1 cellular context compared by ENCODE assay signal in the genomic region with DNA sequence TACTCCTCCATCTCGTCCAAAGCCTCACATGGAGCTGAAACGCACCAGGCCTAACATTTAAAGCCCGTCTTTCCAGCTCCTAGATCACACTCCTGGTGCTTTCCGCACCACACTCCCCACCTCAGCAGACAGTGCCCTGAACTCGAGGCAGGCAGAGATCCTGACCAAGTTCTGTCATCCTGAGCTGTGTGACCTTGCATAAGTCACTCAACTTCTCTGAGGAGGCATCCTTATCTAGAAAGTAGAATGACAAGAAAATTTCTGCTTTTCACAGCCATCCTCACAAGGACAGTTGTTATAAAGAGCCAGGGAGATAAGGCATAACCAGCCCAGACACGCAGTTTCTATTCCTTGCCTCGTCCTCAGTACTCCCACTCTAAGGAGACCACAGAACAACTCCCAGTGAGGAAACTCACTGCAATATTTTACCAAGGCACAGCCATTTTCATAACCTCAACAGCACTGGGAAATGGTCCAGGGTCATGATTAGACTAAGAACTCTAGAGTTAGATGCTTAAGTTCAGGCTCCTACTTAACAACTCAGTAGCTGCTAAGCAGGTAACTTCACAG.
TF ChIP-seq lines count a peak whose summit lies in the region.

No MANE protein-coding gene starts in this region.

TF ChIP-seq in K562, 482 proteins besides CTCF, POLR2A, EP300 and RAD21 (continued from another document):
- TF ChIP-seq ZNF318 (IDR thresholded peaks at IDR 0.05; ENCODE audit: borderline replicate concordance in 1 of 2, low read depth in 1 of 2) (no peak), HNRNPK (IDR thresholded peaks at IDR 0.05; ENCODE audit: low read depth, low read length, poor library complexity, severe bottlenecking) (no peak), MEF2D (tag; conservative IDR thresholded peaks at IDR 0.05; ENCODE audit: low read depth) (peak; percentile 89), CBX2 (IDR thresholded peaks at IDR 0.05; ENCODE audit: insufficient read depth, low read length, poor library complexity, severe bottlenecking) (no peak), MAFK (IDR thresholded peaks at IDR 0.05; ENCODE audit: low read length) (no peak), MNT (conservative IDR thresholded peaks at IDR 0.05) (0 out of 4 replicates have a peak, but pooled peaks of 1 of the 2 experiments have one; percentile 21), SAFB2 (IDR thresholded peaks at IDR 0.05; ENCODE audit: borderline replicate concordance, low read depth, low read length, severe bottlenecking) (no peak), ATF1 (CRISPR knock-in tag; IDR thresholded peaks at IDR 0.05) (no peak), ATF1 (tag; IDR thresholded peaks at IDR 0.05) (peak; percentile 56), NFXL1 (CRISPR knock-in tag; IDR thresholded peaks at IDR 0.05) (no peak), RBM39 (optimal IDR thresholded peaks at IDR 0.05; ENCODE audit: low read depth, low read length) (no peak), ELF1 (tag; IDR thresholded peaks at IDR 0.05) (no peak), ZNF609 (CRISPR knock-in tag; IDR thresholded peaks at IDR 0.05; ENCODE audit: borderline replicate concordance) (no peak), TEAD4 (IDR thresholded peaks at IDR 0.05; ENCODE audit: low read length) (0 out of 2 replicates have a peak, but pooled peaks have one; percentile 5), TEAD4 (CRISPR knock-in tag; IDR thresholded peaks at IDR 0.05; ENCODE audit: borderline replicate concordance) (no peak), DNMT1 (IDR thresholded peaks at IDR 0.05) (no peak), PKNOX1 (IDR thresholded peaks at IDR 0.05) (peak; percentile 35; the same call in 1 of the 2 replicates), ZNF311 (CRISPR knock-in tag; IDR thresholded peaks at IDR 0.05) (no peak), SREBF2 (CRISPR knock-in tag; IDR thresholded peaks at IDR 0.05) (no peak), CTBP1 (IDR thresholded peaks at IDR 0.05; ENCODE audit: borderline replicate concordance) (peak; percentile 25; the same call in 1 of the 2 replicates), THRAP3 (IDR thresholded peaks at IDR 0.05; ENCODE audit: borderline replicate concordance) (no peak), GATA2 (CRISPR knock-in tag; IDR thresholded peaks at IDR 0.05) (peak; percentile 60), POLR3A (IDR thresholded peaks at IDR 0.05; ENCODE audit: borderline replicate concordance, extremely low read depth, insufficient read depth, insufficient read length) (no peak), ZNF217 (CRISPR knock-in tag; IDR thresholded peaks at IDR 0.05) (no peak), IRF2 (CRISPR knock-in tag; IDR thresholded peaks at IDR 0.05) (no peak), SMAD4 (CRISPR knock-in tag; conservative IDR thresholded peaks at IDR 0.05) (peak; percentile 86), NR2F6 (CRISPR knock-in tag; IDR thresholded peaks at IDR 0.05) (no peak)
- TF ChIP-seq, protein P1, sequence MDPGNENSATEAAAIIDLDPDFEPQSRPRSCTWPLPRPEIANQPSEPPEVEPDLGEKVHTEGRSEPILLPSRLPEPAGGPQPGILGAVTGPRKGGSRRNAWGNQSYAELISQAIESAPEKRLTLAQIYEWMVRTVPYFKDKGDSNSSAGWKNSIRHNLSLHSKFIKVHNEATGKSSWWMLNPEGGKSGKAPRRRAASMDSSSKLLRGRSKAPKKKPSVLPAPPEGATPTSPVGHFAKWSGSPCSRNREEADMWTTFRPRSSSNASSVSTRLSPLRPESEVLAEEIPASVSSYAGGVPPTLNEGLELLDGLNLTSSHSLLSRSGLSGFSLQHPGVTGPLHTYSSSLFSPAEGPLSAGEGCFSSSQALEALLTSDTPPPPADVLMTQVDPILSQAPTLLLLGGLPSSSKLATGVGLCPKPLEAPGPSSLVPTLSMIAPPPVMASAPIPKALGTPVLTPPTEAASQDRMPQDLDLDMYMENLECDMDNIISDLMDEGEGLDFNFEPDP (CRISPR knock-in tag; IDR thresholded peaks at IDR 0.05) = no peak
